ENCODE assay signal across 1 cellular context in genomic region chr16:30068750-30069574, GRCh38.
TF ChIP-seq lines count a peak whose summit lies in the region.

No MANE protein-coding gene starts in this region.

TF ChIP-seq in HepG2, 621 proteins besides CTCF, POLR2A, EP300 and RAD21 (continued from another document):
- no peak for TF ChIP-seq MNT (IDR thresholded peaks at IDR 0.05)
- TF ChIP-seq ZNF512B (CRISPR knock-in tag; IDR thresholded peaks at IDR 0.05; ENCODE audit: borderline replicate concordance) = no peak
- TF ChIP-seq, protein P1, sequence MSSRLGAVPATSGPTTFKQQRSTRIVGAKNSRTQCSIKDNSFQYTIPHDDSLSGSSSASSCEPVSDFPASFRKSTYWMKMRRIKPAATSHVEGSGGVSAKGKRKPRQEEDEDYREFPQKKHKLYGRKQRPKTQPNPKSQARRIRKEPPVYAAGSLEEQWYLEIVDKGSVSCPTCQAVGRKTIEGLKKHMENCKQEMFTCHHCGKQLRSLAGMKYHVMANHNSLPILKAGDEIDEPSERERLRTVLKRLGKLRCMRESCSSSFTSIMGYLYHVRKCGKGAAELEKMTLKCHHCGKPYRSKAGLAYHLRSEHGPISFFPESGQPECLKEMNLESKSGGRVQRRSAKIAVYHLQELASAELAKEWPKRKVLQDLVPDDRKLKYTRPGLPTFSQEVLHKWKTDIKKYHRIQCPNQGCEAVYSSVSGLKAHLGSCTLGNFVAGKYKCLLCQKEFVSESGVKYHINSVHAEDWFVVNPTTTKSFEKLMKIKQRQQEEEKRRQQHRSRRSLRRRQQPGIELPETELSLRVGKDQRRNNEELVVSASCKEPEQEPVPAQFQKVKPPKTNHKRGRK (CRISPR knock-in tag; IDR thresholded peaks at IDR 0.05) = no peak
- no peak for TF ChIP-seq ZMYM2 (CRISPR knock-in tag; IDR thresholded peaks at IDR 0.05)
- no peak for TF ChIP-seq KLF9 (CRISPR knock-in tag; IDR thresholded peaks at IDR 0.05; ENCODE audit: low read depth)
- TF ChIP-seq BORCS8-MEF2B (CRISPR knock-in tag; IDR thresholded peaks at IDR 0.05) = peak; percentile 28; the same call in 1 of the 2 replicates
- TF ChIP-seq YEATS2 (CRISPR knock-in tag; IDR thresholded peaks at IDR 0.05; ENCODE audit: borderline replicate concordance) = no peak
- TF ChIP-seq, protein P2, sequence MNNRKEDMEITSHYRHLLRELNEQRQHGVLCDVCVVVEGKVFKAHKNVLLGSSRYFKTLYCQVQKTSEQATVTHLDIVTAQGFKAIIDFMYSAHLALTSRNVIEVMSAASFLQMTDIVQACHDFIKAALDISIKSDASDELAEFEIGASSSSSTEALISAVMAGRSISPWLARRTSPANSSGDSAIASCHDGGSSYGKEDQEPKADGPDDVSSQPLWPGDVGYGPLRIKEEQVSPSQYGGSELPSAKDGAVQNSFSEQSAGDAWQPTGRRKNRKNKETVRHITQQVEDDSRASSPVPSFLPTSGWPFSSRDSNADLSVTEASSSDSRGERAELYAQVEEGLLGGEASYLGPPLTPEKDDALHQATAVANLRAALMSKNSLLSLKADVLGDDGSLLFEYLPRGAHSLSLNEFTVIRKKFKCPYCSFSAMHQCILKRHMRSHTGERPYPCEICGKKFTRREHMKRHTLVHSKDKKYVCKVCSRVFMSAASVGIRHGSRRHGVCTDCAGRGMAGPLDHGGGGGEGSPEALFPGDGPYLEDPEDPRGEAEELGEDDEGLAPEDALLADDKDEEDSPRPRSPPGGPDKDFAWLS (CRISPR knock-in tag; IDR thresholded peaks at IDR 0.05; ENCODE audit: borderline replicate concordance) = no peak
- TF ChIP-seq, protein P3, sequence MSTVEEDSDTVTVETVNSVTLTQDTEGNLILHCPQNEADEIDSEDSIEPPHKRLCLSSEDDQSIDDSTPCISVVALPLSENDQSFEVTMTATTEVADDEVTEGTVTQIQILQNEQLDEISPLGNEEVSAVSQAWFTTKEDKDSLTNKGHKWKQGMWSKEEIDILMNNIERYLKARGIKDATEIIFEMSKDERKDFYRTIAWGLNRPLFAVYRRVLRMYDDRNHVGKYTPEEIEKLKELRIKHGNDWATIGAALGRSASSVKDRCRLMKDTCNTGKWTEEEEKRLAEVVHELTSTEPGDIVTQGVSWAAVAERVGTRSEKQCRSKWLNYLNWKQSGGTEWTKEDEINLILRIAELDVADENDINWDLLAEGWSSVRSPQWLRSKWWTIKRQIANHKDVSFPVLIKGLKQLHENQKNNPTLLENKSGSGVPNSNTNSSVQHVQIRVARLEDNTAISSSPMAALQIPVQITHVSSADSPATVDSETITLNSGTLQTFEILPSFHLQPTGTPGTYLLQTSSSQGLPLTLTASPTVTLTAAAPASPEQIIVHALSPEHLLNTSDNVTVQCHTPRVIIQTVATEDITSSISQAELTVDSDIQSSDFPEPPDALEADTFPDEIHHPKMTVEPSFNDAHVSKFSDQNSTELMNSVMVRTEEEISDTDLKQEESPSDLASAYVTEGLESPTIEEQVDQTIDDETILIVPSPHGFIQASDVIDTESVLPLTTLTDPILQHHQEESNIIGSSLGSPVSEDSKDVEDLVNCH (CRISPR knock-in tag; IDR thresholded peaks at IDR 0.05) = no peak
- TF ChIP-seq ZNF547 (CRISPR knock-in tag; IDR thresholded peaks at IDR 0.05) = no peak
- TF ChIP-seq BCL6 (CRISPR knock-in tag; IDR thresholded peaks at IDR 0.05) = no peak
- 0 out of 2 replicates have a peak, but pooled peaks have one; percentile 19 for TF ChIP-seq REPIN1 (CRISPR knock-in tag; IDR thresholded peaks at IDR 0.05; ENCODE audit: borderline replicate concordance, low read depth)
- TF ChIP-seq MZF1 (CRISPR knock-in tag; IDR thresholded peaks at IDR 0.05; ENCODE audit: borderline replicate concordance) = 0 out of 2 replicates have a peak, but pooled peaks have one; percentile 70
- peak; percentile 50; the same call in 1 of the 2 replicates for TF ChIP-seq SMC3 (IDR thresholded peaks at IDR 0.05; ENCODE audit: low read length)
- no peak for TF ChIP-seq DBP (CRISPR knock-in tag; IDR thresholded peaks at IDR 0.05; ENCODE audit: not compliant biosample characterization)
- TF ChIP-seq ZNF770 (CRISPR knock-in tag; IDR thresholded peaks at IDR 0.05) = no peak
- TF ChIP-seq IRF9 (CRISPR knock-in tag; IDR thresholded peaks at IDR 0.05; ENCODE audit: borderline replicate concordance) = no peak
- TF ChIP-seq ETV5 (CRISPR knock-in tag; IDR thresholded peaks at IDR 0.05; ENCODE audit: borderline replicate concordance) = peak; percentile 15; the same call in 1 of the 2 replicates
- TF ChIP-seq KLF11 (CRISPR knock-in tag; IDR thresholded peaks at IDR 0.05) = 0 out of 2 replicates have a peak, but pooled peaks have one; percentile 19
- no peak for TF ChIP-seq BRF2 (CRISPR knock-in tag; IDR thresholded peaks at IDR 0.05)
- no peak for TF ChIP-seq ZKSCAN1 (IDR thresholded peaks at IDR 0.05; ENCODE audit: low read length)
- TF ChIP-seq, protein P4, sequence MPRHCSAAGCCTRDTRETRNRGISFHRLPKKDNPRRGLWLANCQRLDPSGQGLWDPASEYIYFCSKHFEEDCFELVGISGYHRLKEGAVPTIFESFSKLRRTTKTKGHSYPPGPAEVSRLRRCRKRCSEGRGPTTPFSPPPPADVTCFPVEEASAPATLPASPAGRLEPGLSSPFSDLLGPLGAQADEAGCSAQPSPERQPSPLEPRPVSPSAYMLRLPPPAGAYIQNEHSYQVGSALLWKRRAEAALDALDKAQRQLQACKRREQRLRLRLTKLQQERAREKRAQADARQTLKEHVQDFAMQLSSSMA (CRISPR knock-in tag; IDR thresholded peaks at IDR 0.05) = no peak
- no peak for TF ChIP-seq RNF2 (conservative IDR thresholded peaks at IDR 0.05; ENCODE audit: low read depth)
- TF ChIP-seq GABPB1 (CRISPR knock-in tag; IDR thresholded peaks at IDR 0.05) = no peak
- no peak for TF ChIP-seq ZBTB3 (CRISPR knock-in tag; IDR thresholded peaks at IDR 0.05; ENCODE audit: borderline replicate concordance, low read depth)
- no peak for TF ChIP-seq MIER2 (CRISPR knock-in tag; IDR thresholded peaks at IDR 0.05)
- TF ChIP-seq HMG20A (CRISPR knock-in tag; IDR thresholded peaks at IDR 0.05; ENCODE audit: borderline replicate concordance) = no peak
- TF ChIP-seq ZBTB7B (CRISPR knock-in tag; IDR thresholded peaks at IDR 0.05) = no peak
- TF ChIP-seq TBX3 (IDR thresholded peaks at IDR 0.05; ENCODE audit: borderline replicate concordance) = no peak
- no peak for TF ChIP-seq HNRNPUL1 (IDR thresholded peaks at IDR 0.05; ENCODE audit: low read depth, low read length)
- no peak for TF ChIP-seq ZSCAN5A (CRISPR knock-in tag; IDR thresholded peaks at IDR 0.05; ENCODE audit: borderline replicate concordance)
- TF ChIP-seq TBP (CRISPR knock-in tag; IDR thresholded peaks at IDR 0.05) = no peak
- TF ChIP-seq SNRNP70 (IDR thresholded peaks at IDR 0.05; ENCODE audit: low read depth, low read length) = no peak
- TF ChIP-seq EEA1 (CRISPR knock-in tag; IDR thresholded peaks at IDR 0.05; ENCODE audit: borderline replicate concordance) = no peak
- no peak for TF ChIP-seq MYC (CRISPR knock-in tag; IDR thresholded peaks at IDR 0.05; ENCODE audit: borderline replicate concordance)
- no peak for TF ChIP-seq SRF (IDR thresholded peaks at IDR 0.05; ENCODE audit: low read depth, low read length)
